In the genomic region with DNA sequence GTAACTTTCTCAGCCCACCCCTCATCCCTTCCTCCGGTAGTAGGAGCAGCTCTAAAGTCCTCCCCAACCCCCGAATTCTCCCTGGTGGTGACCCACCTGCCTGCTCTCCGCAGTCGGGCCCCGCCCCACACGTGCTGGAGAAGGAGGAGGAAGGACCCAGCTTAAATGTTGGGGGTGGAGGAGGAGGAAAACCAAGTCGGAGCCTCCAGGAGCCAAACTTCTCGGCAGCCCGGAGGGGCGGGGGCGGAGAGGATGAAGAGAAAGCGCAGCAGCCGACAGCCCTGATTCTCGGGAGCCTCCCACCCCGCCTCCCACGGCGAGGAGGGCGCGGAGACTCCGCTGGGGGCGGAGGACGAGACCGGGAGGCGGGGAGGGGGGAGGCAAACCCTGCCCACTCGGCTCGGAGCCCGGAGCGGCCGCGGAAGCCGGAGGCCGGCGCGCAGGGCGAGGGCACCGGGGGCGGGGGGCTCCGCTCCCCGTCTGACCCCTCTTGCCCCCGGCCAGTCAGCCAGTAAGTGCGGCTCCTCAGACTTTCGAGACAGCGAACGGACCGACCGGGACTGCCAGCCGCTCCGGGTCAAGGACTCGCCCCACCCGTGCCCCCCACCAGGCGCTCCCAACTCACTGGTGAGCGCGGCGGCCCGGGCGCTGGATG, we compare ENCODE assay signal across 1 cellular context.
TF ChIP-seq lines count a peak whose summit lies in the region.

A gene with protein sequence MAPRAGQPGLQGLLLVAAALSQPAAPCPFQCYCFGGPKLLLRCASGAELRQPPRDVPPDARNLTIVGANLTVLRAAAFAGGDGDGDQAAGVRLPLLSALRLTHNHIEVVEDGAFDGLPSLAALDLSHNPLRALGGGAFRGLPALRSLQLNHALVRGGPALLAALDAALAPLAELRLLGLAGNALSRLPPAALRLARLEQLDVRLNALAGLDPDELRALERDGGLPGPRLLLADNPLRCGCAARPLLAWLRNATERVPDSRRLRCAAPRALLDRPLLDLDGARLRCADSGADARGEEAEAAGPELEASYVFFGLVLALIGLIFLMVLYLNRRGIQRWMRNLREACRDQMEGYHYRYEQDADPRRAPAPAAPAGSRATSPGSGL (plus strand): TSS at position 394 of the 655 bp plus-strand sequence. CDS start 276 bp downstream, outside the sequence.

TF ChIP-seq in HEK293, 187 proteins besides CTCF, POLR2A, EP300 and RAD21 (continued from another document):
- TF ChIP-seq, protein P1, sequence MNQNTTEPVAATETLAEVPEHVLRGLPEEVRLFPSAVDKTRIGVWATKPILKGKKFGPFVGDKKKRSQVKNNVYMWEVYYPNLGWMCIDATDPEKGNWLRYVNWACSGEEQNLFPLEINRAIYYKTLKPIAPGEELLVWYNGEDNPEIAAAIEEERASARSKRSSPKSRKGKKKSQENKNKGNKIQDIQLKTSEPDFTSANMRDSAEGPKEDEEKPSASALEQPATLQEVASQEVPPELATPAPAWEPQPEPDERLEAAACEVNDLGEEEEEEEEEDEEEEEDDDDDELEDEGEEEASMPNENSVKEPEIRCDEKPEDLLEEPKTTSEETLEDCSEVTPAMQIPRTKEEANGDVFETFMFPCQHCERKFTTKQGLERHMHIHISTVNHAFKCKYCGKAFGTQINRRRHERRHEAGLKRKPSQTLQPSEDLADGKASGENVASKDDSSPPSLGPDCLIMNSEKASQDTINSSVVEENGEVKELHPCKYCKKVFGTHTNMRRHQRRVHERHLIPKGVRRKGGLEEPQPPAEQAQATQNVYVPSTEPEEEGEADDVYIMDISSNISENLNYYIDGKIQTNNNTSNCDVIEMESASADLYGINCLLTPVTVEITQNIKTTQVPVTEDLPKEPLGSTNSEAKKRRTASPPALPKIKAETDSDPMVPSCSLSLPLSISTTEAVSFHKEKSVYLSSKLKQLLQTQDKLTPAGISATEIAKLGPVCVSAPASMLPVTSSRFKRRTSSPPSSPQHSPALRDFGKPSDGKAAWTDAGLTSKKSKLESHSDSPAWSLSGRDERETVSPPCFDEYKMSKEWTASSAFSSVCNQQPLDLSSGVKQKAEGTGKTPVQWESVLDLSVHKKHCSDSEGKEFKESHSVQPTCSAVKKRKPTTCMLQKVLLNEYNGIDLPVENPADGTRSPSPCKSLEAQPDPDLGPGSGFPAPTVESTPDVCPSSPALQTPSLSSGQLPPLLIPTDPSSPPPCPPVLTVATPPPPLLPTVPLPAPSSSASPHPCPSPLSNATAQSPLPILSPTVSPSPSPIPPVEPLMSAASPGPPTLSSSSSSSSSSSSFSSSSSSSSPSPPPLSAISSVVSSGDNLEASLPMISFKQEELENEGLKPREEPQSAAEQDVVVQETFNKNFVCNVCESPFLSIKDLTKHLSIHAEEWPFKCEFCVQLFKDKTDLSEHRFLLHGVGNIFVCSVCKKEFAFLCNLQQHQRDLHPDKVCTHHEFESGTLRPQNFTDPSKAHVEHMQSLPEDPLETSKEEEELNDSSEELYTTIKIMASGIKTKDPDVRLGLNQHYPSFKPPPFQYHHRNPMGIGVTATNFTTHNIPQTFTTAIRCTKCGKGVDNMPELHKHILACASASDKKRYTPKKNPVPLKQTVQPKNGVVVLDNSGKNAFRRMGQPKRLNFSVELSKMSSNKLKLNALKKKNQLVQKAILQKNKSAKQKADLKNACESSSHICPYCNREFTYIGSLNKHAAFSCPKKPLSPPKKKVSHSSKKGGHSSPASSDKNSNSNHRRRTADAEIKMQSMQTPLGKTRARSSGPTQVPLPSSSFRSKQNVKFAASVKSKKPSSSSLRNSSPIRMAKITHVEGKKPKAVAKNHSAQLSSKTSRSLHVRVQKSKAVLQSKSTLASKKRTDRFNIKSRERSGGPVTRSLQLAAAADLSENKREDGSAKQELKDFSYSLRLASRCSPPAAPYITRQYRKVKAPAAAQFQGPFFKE (tag by site-specific recombination; IDR thresholded peaks at IDR 0.05; ENCODE audit: borderline replicate concordance) = no peak
- TF ChIP-seq ZNF350 (tag by site-specific recombination; IDR thresholded peaks at IDR 0.05) (no peak), ZNF19 (tag by site-specific recombination; IDR thresholded peaks at IDR 0.05; ENCODE audit: low read depth) (no peak), GLI4 (tag by site-specific recombination; IDR thresholded peaks at IDR 0.05) (no peak)
- TF ChIP-seq, protein P2, sequence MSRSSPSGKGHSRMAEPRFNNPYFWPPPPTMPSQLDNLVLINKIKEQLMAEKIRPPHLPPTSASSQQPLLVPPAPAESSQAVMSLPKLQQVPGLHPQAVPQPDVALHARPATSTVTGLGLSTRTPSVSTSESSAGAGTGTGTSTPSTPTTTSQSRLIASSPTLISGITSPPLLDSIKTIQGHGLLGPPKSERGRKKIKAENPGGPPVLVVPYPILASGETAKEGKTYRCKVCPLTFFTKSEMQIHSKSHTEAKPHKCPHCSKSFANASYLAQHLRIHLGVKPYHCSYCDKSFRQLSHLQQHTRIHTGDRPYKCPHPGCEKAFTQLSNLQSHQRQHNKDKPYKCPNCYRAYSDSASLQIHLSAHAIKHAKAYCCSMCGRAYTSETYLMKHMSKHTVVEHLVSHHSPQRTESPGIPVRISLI (tag by site-specific recombination; IDR thresholded peaks at IDR 0.05) = no peak
